ENCODE assay signal across 8 cellular contexts in genomic region chr1:35931424-35932157, GRCh38. TPM values are rescaled to one million over a fixed set of nuclear protein-coding genes. Genes with fewer than 3 reads are reported as not detected.
DNase-seq lines count a peak whose midpoint lies in the region; ATAC-seq and TF ChIP-seq lines count a peak whose summit lies in the region.

No MANE protein-coding gene starts in this region.

- peak overlapping the region; percentile 92 for H3K9ac ChIP-seq in fibroblast of lung (ENCODE audit: insufficient read depth, low read length)

- H3K4me1 ChIP-seq in fibroblast of lung (ENCODE audit: control insufficient read depth, extremely low read depth, insufficient read depth, low read length) = peaks cover 4% of the 10 kb centered on the region

- no peak for TF ChIP-seq CTCF in AG09309 (IDR thresholded peaks at IDR 0.05; ENCODE audit: control insufficient read depth, insufficient read depth, low read depth, low read length, missing control alignments)
- TF ChIP-seq CTCF in fibroblast of lung (conservative IDR thresholded peaks at IDR 0.05 in 1 of 2, IDR thresholded peaks at IDR 0.05 in 1 of 2; ENCODE audit: low read depth in 1 of 2, low read length in 2 of 2) = no peak
- TF ChIP-seq CTCF in neural crest cell (conservative IDR thresholded peaks at IDR 0.05) = no peak

- ATAC-seq in GM18870 (IDR thresholded peaks at IDR 0.05; ENCODE audit: unreplicated experiment) = peak; percentile 25
- peak; percentile 27 for ATAC-seq in HG03520 (IDR thresholded peaks at IDR 0.05; ENCODE audit: unreplicated experiment)
- ATAC-seq in T-cell (replicated peaks in 1 of 4) = no peak

- no peaks in the 10 kb centered on the region for H3K36me3 ChIP-seq in fibroblast of lung (ENCODE audit: control insufficient read depth, insufficient read depth, low read length)

- H3K4me3 Mint-ChIP-seq in T-cell (peak overlapping the region; percentile 84 to 93 (median 91)), neural crest cell (peak overlapping the region; percentile 95)

- H2AFZ ChIP-seq in fibroblast of lung (ENCODE audit: low read length) = peak overlapping the region; percentile 9

- no peaks in the 10 kb centered on the region for H3K36me3 Mint-ChIP-seq in T-cell
- no peaks in the 10 kb centered on the region for H3K36me3 Mint-ChIP-seq in neural crest cell (ENCODE audit: low read depth)

- peaks cover 41% of the 10 kb centered on the region for H3K79me2 ChIP-seq in fibroblast of lung (ENCODE audit: control insufficient read depth, insufficient read depth, low read length)

- H3K27ac ChIP-seq in fibroblast of lung (ENCODE audit: insufficient read depth, low read length) = peak overlapping the region; percentile 84

- H3K9me3 Mint-ChIP-seq in T-cell (no peaks in the 10 kb centered on the region), neural crest cell (no peaks in the 10 kb centered on the region)

- H3K27me3 ChIP-seq in fibroblast of lung (ENCODE audit: control insufficient read depth, insufficient read depth, low read length) = no peaks in the 10 kb centered on the region

- no peaks in the 10 kb centered on the region for H3K9me3 ChIP-seq in fibroblast of lung (ENCODE audit: control insufficient read depth, insufficient read depth, low read depth, low read length)

- H3K4me3 ChIP-seq in AG09309 (ENCODE audit: control insufficient read depth, low read depth, low read length) (peak overlapping the region; percentile 61), fibroblast of lung (replicated peaks in 1 of 4; ENCODE audit: control extremely low read depth in 1 of 4, insufficient read depth in 1 of 4, low read depth in 3 of 4, low read length in 4 of 4) (peak overlapping the region; percentile 74 to 86 (median 83))

- H4K20me1 ChIP-seq in fibroblast of lung (ENCODE audit: control insufficient read depth, extremely low read depth, insufficient read depth, low read length) = no peaks in the 10 kb centered on the region

- CTCF ChIA-PET in T-cell (lab: Charles Lee) = interaction anchor here in 1 of 2 donors (1.1 to 2.0 kb wide), 2 partner anchors 14 to 49 kb away, joined by 3 to 7 read pairs; partner anchors contain the start of gene AGO1

- H3K27ac Mint-ChIP-seq in T-cell (peak overlapping the region; percentile 85 to 88), neural crest cell (ENCODE audit: unreplicated experiment) (peak overlapping the region; percentile 91)

- no peak for DNase-seq in AG09309 (ENCODE audit: low read depth)
- peak in 6 of 34 experiments; percentile 2 to 32 (median 7) for DNase-seq in T-cell
- DNase-seq in fibroblast of lung (ENCODE audit: low read depth in 2 of 2) = peak in 1 of 2 donors; percentile 8
- peak; percentile 8 for DNase-seq in neural crest cell (ENCODE audit: low read depth, low spot score)
- no peak for DNase-seq in COR-L47 (lab: John Stamatoyannopoulos, UW)
- no peak for DNase-seq in middle frontal gyrus (ENCODE audit: extremely low spot score, low spot score)

- peak overlapping the region; percentile 89 for H3K4me2 ChIP-seq in fibroblast of lung (ENCODE audit: extremely low read depth, insufficient read depth, low read length)

- H3K27me3 Mint-ChIP-seq in T-cell (no peaks in the 10 kb centered on the region), neural crest cell (ENCODE audit: low read depth) (no peaks in the 10 kb centered on the region)

- POLR2A ChIA-PET in T-cell (lab: Charles Lee) = no interaction called here

- H3K4me1 Mint-ChIP-seq in T-cell (peaks cover 28 to 40% (median 37%) of the 10 kb centered on the region in 3 donors), neural crest cell (peaks cover 50% of the 10 kb centered on the region)

RNA-seq across cellular contexts. Expression of gene AGO3, which starts 0.7 kb away (rescaled TPM):
- 10 to 100 TPM; 33.4 to 44.0 (median 37.5) TPM for total RNA-seq in T-cell
- 7.4 and 12.9 TPM in 2 replicates for total RNA-seq in fibroblast of lung
- polyA plus RNA-seq in fibroblast of lung = 17.4 and 19.6 TPM in 2 replicates
- 8.9 and 9.0 TPM in 2 replicates for polyA plus RNA-seq in fibroblast of lung (2012)
- polyA minus RNA-seq in fibroblast of lung (ENCODE audit: low replicate concordance) = 95.7 and 113 TPM in 2 replicates
- 27.9 and 29.2 TPM in 2 replicates for total RNA-seq in neural crest cell

RNA-seq across cellular contexts. Expression of gene AGO1, which starts 48.6 kb away (rescaled TPM):
- total RNA-seq in T-cell = 10 to 100 TPM; 21.8 to 28.7 (median 26.0) TPM
- total RNA-seq in fibroblast of lung = 6.9 and 7.6 TPM in 2 replicates
- polyA plus RNA-seq in fibroblast of lung = 12.8 and 17.5 TPM in 2 replicates
- 11.5 and 11.7 TPM in 2 replicates for polyA plus RNA-seq in fibroblast of lung (2012)
- polyA minus RNA-seq in fibroblast of lung (ENCODE audit: low replicate concordance) = 53.6 and 74.9 TPM in 2 replicates
- 61.5 and 65.3 TPM in 2 replicates for total RNA-seq in neural crest cell

Comparison
In these comparisons a context has a peak if more than half of its experiments do, and no peak if none do; other contexts are left out.
1. ATAC-seq: peak in GM18870 (single experiment) and HG03520 (single experiment); none in T-cell (0 of 4).